In the genomic region with DNA sequence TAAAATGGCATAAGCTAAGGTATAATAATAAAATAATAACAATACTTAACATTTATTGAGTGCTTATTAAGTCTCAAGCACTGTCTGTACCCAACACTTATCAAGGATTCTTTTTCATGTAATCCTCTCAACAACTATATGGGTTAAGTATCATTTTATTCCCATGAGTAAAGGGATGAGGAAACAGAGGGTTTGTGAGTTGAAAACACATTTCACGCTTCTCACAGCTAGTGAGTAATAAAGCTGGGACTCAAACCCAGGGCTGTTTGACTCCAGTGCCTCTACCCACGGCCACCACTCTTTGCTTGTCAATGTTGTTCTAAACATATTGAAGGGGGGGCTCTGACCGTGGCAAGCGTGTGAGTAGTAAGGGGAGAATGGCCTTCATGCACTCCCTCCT, we compare ENCODE assay signal across 1 cellular context.
TF ChIP-seq lines count a peak whose summit lies in the region.

No MANE protein-coding gene starts in this region.

TF ChIP-seq in K562, 482 proteins besides CTCF, POLR2A, EP300 and RAD21:
- TF ChIP-seq HLTF (IDR thresholded peaks at IDR 0.05) (no peak), MAFG (tag; conservative IDR thresholded peaks at IDR 0.05) (no peak), KHSRP (IDR thresholded peaks at IDR 0.05) (no peak), COPS2 (conservative IDR thresholded peaks at IDR 0.05) (no peak), PRMT5 (CRISPR knock-in tag; IDR thresholded peaks at IDR 0.05) (no peak), SRSF9 (IDR thresholded peaks at IDR 0.05; ENCODE audit: borderline replicate concordance, low read depth, low read length) (no peak), ETV1 (tag; conservative IDR thresholded peaks at IDR 0.05; ENCODE audit: low read depth) (no peak), ZNF699 (CRISPR knock-in tag; IDR thresholded peaks at IDR 0.05; ENCODE audit: insufficient replicate concordance) (no peak), ZNF212 (CRISPR knock-in tag; IDR thresholded peaks at IDR 0.05) (no peak), PHF21A (IDR thresholded peaks at IDR 0.05; ENCODE audit: borderline replicate concordance, low read depth) (no peak), SMC3 (conservative IDR thresholded peaks at IDR 0.05; ENCODE audit: insufficient read depth, low read depth, low read length) (no peak), PHF20 (IDR thresholded peaks at IDR 0.05; ENCODE audit: partially characterized antibody) (no peak), ZNF583 (CRISPR knock-in tag; IDR thresholded peaks at IDR 0.05) (no peak), ZEB2 (IDR thresholded peaks at IDR 0.05) (no peak), ELF1 (tag; IDR thresholded peaks at IDR 0.05) (no peak), KAT8 (IDR thresholded peaks at IDR 0.05; ENCODE audit: low read depth) (no peak)
- TF ChIP-seq, protein P1, sequence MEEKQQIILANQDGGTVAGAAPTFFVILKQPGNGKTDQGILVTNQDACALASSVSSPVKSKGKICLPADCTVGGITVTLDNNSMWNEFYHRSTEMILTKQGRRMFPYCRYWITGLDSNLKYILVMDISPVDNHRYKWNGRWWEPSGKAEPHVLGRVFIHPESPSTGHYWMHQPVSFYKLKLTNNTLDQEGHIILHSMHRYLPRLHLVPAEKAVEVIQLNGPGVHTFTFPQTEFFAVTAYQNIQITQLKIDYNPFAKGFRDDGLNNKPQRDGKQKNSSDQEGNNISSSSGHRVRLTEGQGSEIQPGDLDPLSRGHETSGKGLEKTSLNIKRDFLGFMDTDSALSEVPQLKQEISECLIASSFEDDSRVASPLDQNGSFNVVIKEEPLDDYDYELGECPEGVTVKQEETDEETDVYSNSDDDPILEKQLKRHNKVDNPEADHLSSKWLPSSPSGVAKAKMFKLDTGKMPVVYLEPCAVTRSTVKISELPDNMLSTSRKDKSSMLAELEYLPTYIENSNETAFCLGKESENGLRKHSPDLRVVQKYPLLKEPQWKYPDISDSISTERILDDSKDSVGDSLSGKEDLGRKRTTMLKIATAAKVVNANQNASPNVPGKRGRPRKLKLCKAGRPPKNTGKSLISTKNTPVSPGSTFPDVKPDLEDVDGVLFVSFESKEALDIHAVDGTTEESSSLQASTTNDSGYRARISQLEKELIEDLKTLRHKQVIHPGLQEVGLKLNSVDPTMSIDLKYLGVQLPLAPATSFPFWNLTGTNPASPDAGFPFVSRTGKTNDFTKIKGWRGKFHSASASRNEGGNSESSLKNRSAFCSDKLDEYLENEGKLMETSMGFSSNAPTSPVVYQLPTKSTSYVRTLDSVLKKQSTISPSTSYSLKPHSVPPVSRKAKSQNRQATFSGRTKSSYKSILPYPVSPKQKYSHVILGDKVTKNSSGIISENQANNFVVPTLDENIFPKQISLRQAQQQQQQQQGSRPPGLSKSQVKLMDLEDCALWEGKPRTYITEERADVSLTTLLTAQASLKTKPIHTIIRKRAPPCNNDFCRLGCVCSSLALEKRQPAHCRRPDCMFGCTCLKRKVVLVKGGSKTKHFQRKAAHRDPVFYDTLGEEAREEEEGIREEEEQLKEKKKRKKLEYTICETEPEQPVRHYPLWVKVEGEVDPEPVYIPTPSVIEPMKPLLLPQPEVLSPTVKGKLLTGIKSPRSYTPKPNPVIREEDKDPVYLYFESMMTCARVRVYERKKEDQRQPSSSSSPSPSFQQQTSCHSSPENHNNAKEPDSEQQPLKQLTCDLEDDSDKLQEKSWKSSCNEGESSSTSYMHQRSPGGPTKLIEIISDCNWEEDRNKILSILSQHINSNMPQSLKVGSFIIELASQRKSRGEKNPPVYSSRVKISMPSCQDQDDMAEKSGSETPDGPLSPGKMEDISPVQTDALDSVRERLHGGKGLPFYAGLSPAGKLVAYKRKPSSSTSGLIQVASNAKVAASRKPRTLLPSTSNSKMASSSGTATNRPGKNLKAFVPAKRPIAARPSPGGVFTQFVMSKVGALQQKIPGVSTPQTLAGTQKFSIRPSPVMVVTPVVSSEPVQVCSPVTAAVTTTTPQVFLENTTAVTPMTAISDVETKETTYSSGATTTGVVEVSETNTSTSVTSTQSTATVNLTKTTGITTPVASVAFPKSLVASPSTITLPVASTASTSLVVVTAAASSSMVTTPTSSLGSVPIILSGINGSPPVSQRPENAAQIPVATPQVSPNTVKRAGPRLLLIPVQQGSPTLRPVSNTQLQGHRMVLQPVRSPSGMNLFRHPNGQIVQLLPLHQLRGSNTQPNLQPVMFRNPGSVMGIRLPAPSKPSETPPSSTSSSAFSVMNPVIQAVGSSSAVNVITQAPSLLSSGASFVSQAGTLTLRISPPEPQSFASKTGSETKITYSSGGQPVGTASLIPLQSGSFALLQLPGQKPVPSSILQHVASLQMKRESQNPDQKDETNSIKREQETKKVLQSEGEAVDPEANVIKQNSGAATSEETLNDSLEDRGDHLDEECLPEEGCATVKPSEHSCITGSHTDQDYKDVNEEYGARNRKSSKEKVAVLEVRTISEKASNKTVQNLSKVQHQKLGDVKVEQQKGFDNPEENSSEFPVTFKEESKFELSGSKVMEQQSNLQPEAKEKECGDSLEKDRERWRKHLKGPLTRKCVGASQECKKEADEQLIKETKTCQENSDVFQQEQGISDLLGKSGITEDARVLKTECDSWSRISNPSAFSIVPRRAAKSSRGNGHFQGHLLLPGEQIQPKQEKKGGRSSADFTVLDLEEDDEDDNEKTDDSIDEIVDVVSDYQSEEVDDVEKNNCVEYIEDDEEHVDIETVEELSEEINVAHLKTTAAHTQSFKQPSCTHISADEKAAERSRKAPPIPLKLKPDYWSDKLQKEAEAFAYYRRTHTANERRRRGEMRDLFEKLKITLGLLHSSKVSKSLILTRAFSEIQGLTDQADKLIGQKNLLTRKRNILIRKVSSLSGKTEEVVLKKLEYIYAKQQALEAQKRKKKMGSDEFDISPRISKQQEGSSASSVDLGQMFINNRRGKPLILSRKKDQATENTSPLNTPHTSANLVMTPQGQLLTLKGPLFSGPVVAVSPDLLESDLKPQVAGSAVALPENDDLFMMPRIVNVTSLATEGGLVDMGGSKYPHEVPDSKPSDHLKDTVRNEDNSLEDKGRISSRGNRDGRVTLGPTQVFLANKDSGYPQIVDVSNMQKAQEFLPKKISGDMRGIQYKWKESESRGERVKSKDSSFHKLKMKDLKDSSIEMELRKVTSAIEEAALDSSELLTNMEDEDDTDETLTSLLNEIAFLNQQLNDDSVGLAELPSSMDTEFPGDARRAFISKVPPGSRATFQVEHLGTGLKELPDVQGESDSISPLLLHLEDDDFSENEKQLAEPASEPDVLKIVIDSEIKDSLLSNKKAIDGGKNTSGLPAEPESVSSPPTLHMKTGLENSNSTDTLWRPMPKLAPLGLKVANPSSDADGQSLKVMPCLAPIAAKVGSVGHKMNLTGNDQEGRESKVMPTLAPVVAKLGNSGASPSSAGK (IDR thresholded peaks at IDR 0.05): no peak
- TF ChIP-seq, protein P2, sequence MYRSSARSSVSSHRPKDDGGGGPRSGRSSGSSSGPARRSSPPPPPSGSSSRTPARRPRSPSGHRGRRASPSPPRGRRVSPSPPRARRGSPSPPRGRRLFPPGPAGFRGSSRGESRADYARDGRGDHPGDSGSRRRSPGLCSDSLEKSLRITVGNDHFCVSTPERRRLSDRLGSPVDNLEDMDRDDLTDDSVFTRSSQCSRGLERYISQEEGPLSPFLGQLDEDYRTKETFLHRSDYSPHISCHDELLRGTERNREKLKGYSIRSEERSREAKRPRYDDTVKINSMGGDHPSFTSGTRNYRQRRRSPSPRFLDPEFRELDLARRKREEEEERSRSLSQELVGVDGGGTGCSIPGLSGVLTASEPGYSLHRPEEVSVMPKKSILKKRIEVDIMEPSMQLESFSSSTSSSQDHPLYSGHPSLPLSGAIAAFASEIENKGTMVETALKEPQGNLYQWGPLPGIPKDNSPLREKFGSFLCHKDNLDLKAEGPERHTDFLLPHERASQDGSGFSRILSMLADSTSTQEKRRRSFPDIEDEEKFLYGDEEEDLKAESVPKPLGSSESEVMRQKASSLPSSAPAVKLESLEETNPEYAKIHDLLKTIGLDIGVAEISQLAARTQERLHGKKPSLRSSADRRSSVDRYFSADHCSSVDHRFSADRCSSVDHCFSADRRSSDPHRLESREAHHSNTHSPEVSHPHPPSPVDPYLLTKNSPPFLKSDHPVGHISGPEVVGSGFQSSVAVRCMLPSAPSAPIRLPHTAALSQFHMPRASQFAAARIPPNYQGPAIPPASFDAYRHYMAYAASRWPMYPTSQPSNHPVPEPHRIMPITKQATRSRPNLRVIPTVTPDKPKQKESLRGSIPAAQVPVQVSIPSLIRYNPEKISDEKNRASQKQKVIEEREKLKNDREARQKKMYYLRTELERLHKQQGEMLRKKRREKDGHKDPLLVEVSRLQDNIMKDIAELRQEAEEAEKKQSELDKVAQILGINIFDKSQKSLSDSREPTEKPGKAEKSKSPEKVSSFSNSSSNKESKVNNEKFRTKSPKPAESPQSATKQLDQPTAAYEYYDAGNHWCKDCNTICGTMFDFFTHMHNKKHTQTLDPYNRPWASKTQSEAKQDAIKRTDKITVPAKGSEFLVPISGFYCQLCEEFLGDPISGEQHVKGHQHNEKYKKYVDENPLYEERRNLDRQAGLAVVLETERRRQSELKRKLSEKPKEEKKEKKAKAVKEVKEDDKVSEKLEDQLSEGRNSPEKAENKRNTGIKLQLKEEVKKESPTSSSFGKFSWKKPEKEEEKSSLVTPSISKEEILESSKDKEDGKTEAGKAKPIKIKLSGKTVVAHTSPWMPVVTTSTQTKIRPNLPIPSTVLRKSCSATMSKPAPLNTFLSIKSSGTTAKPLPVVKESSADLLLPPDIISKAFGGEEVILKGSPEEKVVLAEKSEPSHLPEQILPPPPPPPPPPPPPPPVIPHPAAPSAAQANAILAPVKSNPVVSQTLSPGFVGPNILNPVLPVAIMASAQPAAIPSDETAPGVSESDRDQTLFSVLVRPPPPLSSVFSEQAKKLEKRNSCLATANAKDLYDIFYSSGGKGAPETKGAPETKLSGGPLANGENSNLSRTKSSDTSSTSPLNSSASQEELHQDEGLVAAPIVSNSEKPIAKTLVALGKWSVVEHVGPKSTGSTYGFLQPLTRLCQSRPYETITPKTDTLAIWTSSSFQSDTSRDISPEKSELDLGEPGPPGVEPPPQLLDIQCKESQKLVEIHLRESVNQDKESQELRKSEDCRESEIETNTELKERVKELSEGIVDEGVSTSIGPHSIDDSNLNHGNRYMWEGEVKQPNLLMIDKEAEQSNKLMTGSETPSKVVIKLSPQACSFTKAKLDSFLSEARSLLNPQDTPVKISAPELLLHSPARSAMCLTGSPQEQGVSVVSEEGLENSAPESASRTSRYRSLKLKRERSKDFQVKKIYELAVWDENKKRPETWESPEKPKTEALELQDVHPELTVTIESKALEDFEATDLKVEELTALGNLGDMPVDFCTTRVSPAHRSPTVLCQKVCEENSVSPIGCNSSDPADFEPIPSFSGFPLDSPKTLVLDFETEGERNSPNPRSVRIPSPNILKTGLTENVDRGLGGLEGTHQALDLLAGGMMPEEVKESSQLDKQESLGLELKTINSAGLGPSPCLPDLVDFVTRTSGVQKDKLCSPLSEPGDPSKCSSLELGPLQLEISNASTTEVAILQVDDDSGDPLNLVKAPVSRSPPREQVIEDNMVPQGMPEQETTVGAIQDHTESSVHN (IDR thresholded peaks at IDR 0.05; ENCODE audit: borderline replicate concordance in 1 of 2, low read depth in 1 of 2): no peak
- TF ChIP-seq, protein P3, sequence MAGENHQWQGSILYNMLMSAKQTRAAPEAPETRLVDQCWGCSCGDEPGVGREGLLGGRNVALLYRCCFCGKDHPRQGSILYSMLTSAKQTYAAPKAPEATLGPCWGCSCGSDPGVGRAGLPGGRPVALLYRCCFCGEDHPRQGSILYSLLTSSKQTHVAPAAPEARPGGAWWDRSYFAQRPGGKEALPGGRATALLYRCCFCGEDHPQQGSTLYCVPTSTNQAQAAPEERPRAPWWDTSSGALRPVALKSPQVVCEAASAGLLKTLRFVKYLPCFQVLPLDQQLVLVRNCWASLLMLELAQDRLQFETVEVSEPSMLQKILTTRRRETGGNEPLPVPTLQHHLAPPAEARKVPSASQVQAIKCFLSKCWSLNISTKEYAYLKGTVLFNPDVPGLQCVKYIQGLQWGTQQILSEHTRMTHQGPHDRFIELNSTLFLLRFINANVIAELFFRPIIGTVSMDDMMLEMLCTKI (IDR thresholded peaks at IDR 0.05; ENCODE audit: partially characterized antibody): no peak
